In the genomic region with DNA sequence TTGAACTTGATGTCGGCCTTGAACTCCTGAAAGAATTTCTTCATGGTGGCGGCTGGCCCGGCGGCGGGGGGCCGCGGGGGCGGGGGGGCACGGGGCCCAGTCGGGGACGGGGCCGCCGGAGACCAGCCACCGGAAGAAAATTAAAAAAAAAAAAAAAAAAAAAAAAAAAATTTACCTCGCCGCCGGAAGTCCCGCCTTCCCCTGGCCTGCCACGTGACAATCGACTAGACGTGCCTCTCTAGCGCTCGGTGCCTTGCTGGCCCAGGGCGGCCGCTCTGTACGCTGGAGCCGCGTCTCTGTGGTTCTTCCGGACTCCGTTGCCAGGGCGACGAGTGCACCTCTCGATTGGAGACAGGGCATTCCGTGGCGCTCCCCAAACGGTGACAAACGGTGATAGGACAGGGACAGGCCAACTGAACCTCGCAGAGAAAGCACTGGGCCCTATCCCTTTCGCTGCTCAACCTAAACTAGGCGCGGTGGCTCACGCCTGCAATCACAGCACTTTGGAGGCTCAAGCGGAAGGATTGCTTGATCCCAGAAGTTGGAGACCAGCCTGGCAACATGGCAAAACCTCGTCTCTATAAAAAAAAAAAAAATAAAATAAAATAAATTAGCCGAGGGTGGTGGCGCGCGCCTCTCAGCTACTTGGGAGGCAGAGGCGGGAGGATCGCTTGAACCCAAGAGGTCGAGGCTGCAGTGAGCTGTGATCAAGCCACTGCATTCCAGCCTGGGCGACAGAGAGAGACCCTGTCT, we compare ENCODE assay signal across 8 cellular contexts. TPM values are rescaled to one million over a fixed set of nuclear protein-coding genes. Genes with fewer than 3 reads are reported as not detected.
DNase-seq lines count a peak whose midpoint lies in the region; ATAC-seq and TF ChIP-seq lines count a peak whose summit lies in the region.

A gene with protein sequence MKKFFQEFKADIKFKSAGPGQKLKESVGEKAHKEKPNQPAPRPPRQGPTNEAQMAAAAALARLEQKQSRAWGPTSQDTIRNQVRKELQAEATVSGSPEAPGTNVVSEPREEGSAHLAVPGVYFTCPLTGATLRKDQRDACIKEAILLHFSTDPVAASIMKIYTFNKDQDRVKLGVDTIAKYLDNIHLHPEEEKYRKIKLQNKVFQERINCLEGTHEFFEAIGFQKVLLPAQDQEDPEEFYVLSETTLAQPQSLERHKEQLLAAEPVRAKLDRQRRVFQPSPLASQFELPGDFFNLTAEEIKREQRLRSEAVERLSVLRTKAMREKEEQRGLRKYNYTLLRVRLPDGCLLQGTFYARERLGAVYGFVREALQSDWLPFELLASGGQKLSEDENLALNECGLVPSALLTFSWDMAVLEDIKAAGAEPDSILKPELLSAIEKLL (minus strand): TSS at position 141 of the 753 bp plus-strand sequence. CDS start 97 bp downstream, at position 44.

- no peaks in the 10 kb centered on the region for H3K79me1 ChIP-seq in H9 (ENCODE audit: insufficient read depth, low read depth, low read length, poor library complexity, severe bottlenecking)

- H3K9me3 Mint-ChIP-seq in H9 (peaks cover 0 to 3% of the 10 kb centered on the region in 2 experiments; a peak in 1 of 5 replicates), nephron progenitor cell (no peaks in the 10 kb centered on the region)
- H3K9me3 Mint-ChIP-seq in stimulated activated naive CD8-positive, alpha-beta T cell treated with anti-CD3 and anti-CD28 coated beads, Interleukin-15, amount 100 ng/mL, for 72 hours: no peaks in the 10 kb centered on the region

- peak within 1 kb of the TSS; percentile 89 for H3K18ac ChIP-seq in H9 (ENCODE audit: insufficient read length, low read depth, low read length)

- H2AFZ ChIP-seq in H9 (ENCODE audit: low read length): no peak within 1 kb of the TSS

- ATAC-seq in stimulated activated naive CD8-positive, alpha-beta T cell treated with anti-CD3 and anti-CD28 coated beads, Interleukin-15, amount 100 ng/mL, for 72 hours: peak; percentile 99

- peaks cover 0 to 5% (median 5%) of the 10 kb centered on the region in 3 experiments; a peak in 3 of 7 replicates for H3K36me3 Mint-ChIP-seq in H9 (ENCODE audit: insufficient read depth in 1 of 3, low read depth in 3 of 3)
- no peaks in the 10 kb centered on the region for H3K36me3 Mint-ChIP-seq in nephron progenitor cell (ENCODE audit: low read depth)

- no peak within 1 kb of the TSS for H3K4ac ChIP-seq in H9 (ENCODE audit: low read depth, low read length)

- peaks cover 4% of the 10 kb centered on the region for H4K20me1 ChIP-seq in H9 (ENCODE audit: control insufficient read depth, insufficient read depth, insufficient read length)

- H3K4me1 ChIP-seq in H9 (ENCODE audit: insufficient read depth, low read length): no peaks in the 10 kb centered on the region

- peak within 1 kb of the TSS; percentile 55 for H3K4me3 ChIP-seq in MG63

- no peak within 1 kb of the TSS for H2BK15ac ChIP-seq in H9 (ENCODE audit: low read depth, low read length)

- no peak for TF ChIP-seq CTCF in H9 (conservative IDR thresholded peaks at IDR 0.05)
- no peak for TF ChIP-seq CTCF in nephron progenitor cell (IDR thresholded peaks at IDR 0.05)

- H3K27me3 ChIP-seq in H9 (ENCODE audit: insufficient read depth, low read length): no peaks in the 10 kb centered on the region
- no peaks in the 10 kb centered on the region for H3K27me3 ChIP-seq in MG63

- peaks cover 9% of the 10 kb centered on the region for H3K23me2 ChIP-seq in H9 (ENCODE audit: insufficient read length, low read depth, low read length, poor library complexity, severe bottlenecking)

- no CpG with 5 or more reads among the region's 52 CpGs for WGBS in H9 (ENCODE audit: extremely low coverage, insufficient read length, low lambda C conversion rate)

- H3K27ac ChIP-seq in H9 (ENCODE audit: insufficient read length, low read depth, low read length): no peak within 1 kb of the TSS

- no peak within 1 kb of the TSS for H4K91ac ChIP-seq in H9 (ENCODE audit: insufficient read length, low read depth, low read length)

- H3K4me1 Mint-ChIP-seq in H9: peaks cover 10 to 14% of the 10 kb centered on the region in 2 experiments
- peaks cover 41% of the 10 kb centered on the region for H3K4me1 Mint-ChIP-seq in nephron progenitor cell
- H3K4me1 Mint-ChIP-seq in stimulated activated naive CD8-positive, alpha-beta T cell treated with anti-CD3 and anti-CD28 coated beads, Interleukin-15, amount 100 ng/mL, for 72 hours: peaks cover 27% of the 10 kb centered on the region

- peak within 1 kb of the TSS; percentile 87 for H3K4me2 ChIP-seq in H9 (ENCODE audit: insufficient read depth, insufficient read length, low read length)

- H3K27me3 Mint-ChIP-seq in H9 (ENCODE audit: low read depth) (peaks cover 11% of the 10 kb centered on the region), nephron progenitor cell (ENCODE audit: low read depth, poor library complexity) (peaks cover 10% of the 10 kb centered on the region)
- no peaks in the 10 kb centered on the region for H3K27me3 Mint-ChIP-seq in stimulated activated naive CD8-positive, alpha-beta T cell treated with anti-CD3 and anti-CD28 coated beads, Interleukin-15, amount 100 ng/mL, for 72 hours

- H3K79me2 ChIP-seq in H9 (ENCODE audit: insufficient read depth, low read length): no peaks in the 10 kb centered on the region; the same call in 1 of the 2 replicates

- H4K5ac ChIP-seq in H9 (ENCODE audit: insufficient read length, low read depth, low read length): no peak within 1 kb of the TSS

- no peak within 1 kb of the TSS for H3K23ac ChIP-seq in H9 (ENCODE audit: insufficient read length, low read depth, low read length)

- no peak within 1 kb of the TSS for H4K8ac ChIP-seq in H9 (replicated peaks; ENCODE audit: insufficient read length, low read depth, low read length)

- H2BK20ac ChIP-seq in H9 (ENCODE audit: low read depth, low read length, poor library complexity, severe bottlenecking): no peak within 1 kb of the TSS

- no peak within 1 kb of the TSS for H2BK5ac ChIP-seq in H9 (ENCODE audit: insufficient read length, low read length)

- H3K27ac Mint-ChIP-seq in H9: peak within 1 kb of the TSS; percentile 96 to 98 (median 96)
- H3K27ac Mint-ChIP-seq in nephron progenitor cell: peak within 1 kb of the TSS; percentile 98
- peak within 1 kb of the TSS; percentile 90 to 97 for H3K27ac Mint-ChIP-seq in stimulated activated naive CD8-positive, alpha-beta T cell treated with anti-CD3 and anti-CD28 coated beads, Interleukin-15, amount 100 ng/mL, for 72 hours

- no peak within 1 kb of the TSS for H2BK12ac ChIP-seq in H9 (ENCODE audit: insufficient read length, low read depth, low read length)

- H3K9me3 ChIP-seq in H9 (ENCODE audit: control insufficient read depth, low read depth, low read length) (no peaks in the 10 kb centered on the region), MG63 (no peaks in the 10 kb centered on the region)

- H3K36me3 ChIP-seq in MG63: no peaks in the 10 kb centered on the region

- no peak within 1 kb of the TSS for H2AK5ac ChIP-seq in H9 (ENCODE audit: insufficient read length, low read length)

- DNase-seq in EH (ENCODE audit: low read depth) (peak; percentile 97), H9 (peak; percentile 100), MG63 (peak; percentile 95), SHP77 treated with DMSO at 0.1 percent for 48 hours (lab: John Stamatoyannopoulos, UW) (peak; percentile 91), fibroblast of the conjunctiva (ENCODE audit: low read depth) (peak; percentile 98), nephron progenitor cell (peak; percentile 97)
- peak; percentile 99 for DNase-seq in activated effector memory CD4-positive, alpha-beta T cell treated with anti-CD3 and anti-CD28 coated beads, Interleukin-2, amount 50 U/mL, for 16 hours
- peak; percentile 96 to 98 for DNase-seq in stimulated activated naive CD8-positive, alpha-beta T cell treated with anti-CD3 and anti-CD28 coated beads, Interleukin-15, amount 100 ng/mL, for 72 hours

- H3K14ac ChIP-seq in H9 (ENCODE audit: insufficient read depth, low read length): peak within 1 kb of the TSS; percentile 63

- peak within 1 kb of the TSS; percentile 83 to 85 for H3K4me3 Mint-ChIP-seq in H9
- H3K4me3 Mint-ChIP-seq in nephron progenitor cell: peak within 1 kb of the TSS; percentile 89
- peak within 1 kb of the TSS; percentile 90 to 95 for H3K4me3 Mint-ChIP-seq in stimulated activated naive CD8-positive, alpha-beta T cell treated with anti-CD3 and anti-CD28 coated beads, Interleukin-15, amount 100 ng/mL, for 72 hours

- peak within 1 kb of the TSS; percentile 80 for H3K9ac ChIP-seq in H9 (ENCODE audit: extremely low read depth, insufficient read length, low read length)

- no peak within 1 kb of the TSS for H2BK120ac ChIP-seq in H9 (ENCODE audit: low read depth, low read length, poor library complexity, severe bottlenecking)

- no peak within 1 kb of the TSS for H3K56ac ChIP-seq in H9 (ENCODE audit: insufficient read length, low read depth, low read length)

- H3T11ph ChIP-seq in H9 (ENCODE audit: low read length): no peak within 1 kb of the TSS

RNA-seq across cellular contexts. Expression of the gene that starts here (rescaled TPM):
- total RNA-seq in H9 (2021): 34.1 and 39.0 TPM in 2 replicates
- total RNA-seq in MG63 (2014; rRNA removed; shearing (Covaris generic); ENCODE audit: low replicate concordance): 58.0 and 107 TPM in 2 replicates
